Comparison of ENCODE assay signal across 12 cellular contexts in genomic region chr10:110923856-110924493, GRCh38. TPM values are rescaled to one million over a fixed set of nuclear protein-coding genes. Genes with fewer than 3 reads are reported as not detected.
DNase-seq lines count a peak whose midpoint lies in the region; ATAC-seq, FAIRE-seq and TF ChIP-seq lines count a peak whose summit lies in the region.
"Had no signal": no experiment of that assay in that cellular context is flagged by ENCODE, and none has a peak within 500 bp of the region (broad histone marks: within the 10 kb centered on the region; RNA-seq: fewer than 3 reads in every experiment).

No MANE protein-coding gene starts in this region.

- TF ChIP-seq CTCF in GM10266 (IDR thresholded peaks at IDR 0.05; ENCODE audit: control insufficient read depth, insufficient read depth, low read depth, missing control alignments) (no peak), right lobe of liver (IDR thresholded peaks at IDR 0.05) (no peak)

- intact Hi-C loops in right lobe of liver (cut with DNase I) = no loop called here

- H3K4me1 ChIP-seq in right lobe of liver = peaks cover 0 to 22% (median 12%) of the 10 kb centered on the region in 4 donors

- ATAC-seq in right lobe of liver (peak; percentile 1 to 43 (median 18)), GM18867 (IDR thresholded peaks at IDR 0.05; ENCODE audit: unreplicated experiment) (no peak)

- H3K27ac ChIP-seq in right lobe of liver = peak overlapping the region in 1 of 3 donors; percentile 30
- H3K27ac ChIP-seq: SJSA1 had no signal

- H3K36me3 ChIP-seq in right lobe of liver = no peaks in the 10 kb centered on the region
- H3K36me3 ChIP-seq: SJSA1 had no signal

- H3K9me3 ChIP-seq in right lobe of liver = no peaks in the 10 kb centered on the region
- H3K9me3 ChIP-seq: SJSA1 had no signal

- TF ChIP-seq POLR2A in H54 (IDR thresholded peaks at IDR 0.05; ENCODE audit: low read depth, low read length) (no peak), right lobe of liver (IDR thresholded peaks at IDR 0.05) (peak; percentile 33)

- WGBS in right lobe of liver (ENCODE audit: insufficient coverage, low coverage, low lambda C conversion rate, missing lambda C conversion rate) = 20% methylated on average over 2 of the region's 2 CpGs

- H3K4me3 ChIP-seq in right lobe of liver = no peak overlapping the region
- H3K4me3 ChIP-seq: SJSA1, skin epidermis had no signal

- DNase-seq in GM10266 (ENCODE audit: extremely low spot score) = peak; percentile 12
- no peak for DNase-seq in H54 (ENCODE audit: insufficient read length, low spot score)
- peak; percentile 3 for DNase-seq in RKO (ENCODE audit: low spot score)
- no peak for DNase-seq in right lobe of liver
- DNase-seq in hepatic stellate cell (ENCODE audit: low spot score) = no peak
- no peak for DNase-seq in Kasumi-1 (lab: John Stamatoyannopoulos, UW)
- no peak for DNase-seq in cerebellar cortex (ENCODE audit: low spot score)
- DNase-seq: NCI-H1436 treated with DMSO at 0.1 percent for 48 hours; stimulated activated naive CD4-positive, alpha-beta T cell treated with Interleukin-2 at 50 U/mL for 16 hours had no signal

- FAIRE-seq in H54 (lab: Jason Lieb, UNC) = peak; percentile 57

- H3K27me3 ChIP-seq in right lobe of liver = no peaks in the 10 kb centered on the region
- H3K27me3 ChIP-seq: SJSA1 had no signal

RNA-seq across cellular contexts. Expression of gene SHOC2, which starts 4.6 kb away (rescaled TPM):
- total RNA-seq in right lobe of liver = 10 to 100 TPM; 16.0 to 28.6 (median 22.2) TPM

RNA-seq across cellular contexts. Expression of gene BBIP1, which starts 5.0 kb away (rescaled TPM):
- total RNA-seq in right lobe of liver = 10 to 100 TPM in 5 of 6 experiments, 1 to 10 TPM in 1; 9.4 to 15.7 (median 11.5) TPM

RNA-seq across cellular contexts. Expression of gene PDCD4, which starts 52.2 kb away (rescaled TPM):
- total RNA-seq in right lobe of liver = 100 to 1,000 TPM in 1 of 6 experiments, 10 to 100 TPM in 5; 10.8 to 105 (median 32.5) TPM

Comparison
In these comparisons a context has a peak if more than half of its experiments do, and no peak if none do; other contexts are left out.
1. DNase-seq: peak in GM10266 (single experiment) and RKO (single experiment); none in H54 (single experiment), right lobe of liver (0 of 3), hepatic stellate cell (single experiment), Kasumi-1 (0 of 2) and cerebellar cortex (single experiment).